In genomic region chr13:44044544-44045178, GRCh38 we compare ENCODE assay signal across 1 cellular context.
TF ChIP-seq lines count a peak whose summit lies in the region.

No MANE protein-coding gene starts in this region.

TF ChIP-seq in GM23338, 12 proteins besides CTCF, POLR2A, EP300 and RAD21 (continued from another document):
- TF ChIP-seq ZNF331 (CRISPR knock-in tag; IDR thresholded peaks at IDR 0.05; ENCODE audit: low read depth) (no peak), JUNB (IDR thresholded peaks at IDR 0.05; ENCODE audit: unreplicated experiment) (no peak), EZH2 (IDR thresholded peaks at IDR 0.05; ENCODE audit: low read depth, unreplicated experiment) (no peak)
